Comparison of ENCODE assay signal across 8 cellular contexts in genomic region chr14:73026243-73026844, GRCh38. TPM values are rescaled to one million over a fixed set of nuclear protein-coding genes. Genes with fewer than 3 reads are reported as not detected.
DNase-seq lines count a peak whose midpoint lies in the region; ATAC-seq lines count a peak whose summit lies in the region.

No MANE protein-coding gene starts in this region.

- H3K27me3 Mint-ChIP-seq in activated naive CD8-positive, alpha-beta T cell treated with anti-CD3 and anti-CD28 coated beads for 36 hours = no peaks in the 10 kb centered on the region

- no peaks in the 10 kb centered on the region for H3K9me3 ChIP-seq in iPS-20b (ENCODE audit: insufficient read depth, low read depth, low read length)
- no peaks in the 10 kb centered on the region for H3K9me3 ChIP-seq in stomach smooth muscle (ENCODE audit: control insufficient read depth in 2 of 2, low read length in 2 of 2)

- DNase-seq in NCI-H2227 (lab: John Stamatoyannopoulos, UW; ENCODE audit: unreplicated experiment) (peak; percentile 32), NCI-H2227 treated with DMSO at 0.1 percent for 48 hours (lab: John Stamatoyannopoulos, UW) (no peak), SK-N-DZ (ENCODE audit: low spot score) (no peak), GM19240 (ENCODE audit: insufficient read length, low spot score) (no peak)
- no peak for DNase-seq in activated naive CD8-positive, alpha-beta T cell treated with anti-CD3 and anti-CD28 coated beads for 36 hours

- H3K4me3 ChIP-seq in iPS-20b (ENCODE audit: low read length) (peak overlapping the region; percentile 69), stomach smooth muscle (ENCODE audit: low read length in 2 of 2) (peak overlapping the region; percentile 65 to 85)

- H3K27ac ChIP-seq in iPS-20b (ENCODE audit: low read length) (no peak overlapping the region), stomach smooth muscle (ENCODE audit: low read length) (peak overlapping the region; percentile 73)

- no peak for ATAC-seq in GM21737 (IDR thresholded peaks at IDR 0.05; ENCODE audit: unreplicated experiment)

- H3K27me3 ChIP-seq in iPS-20b (ENCODE audit: insufficient read depth, low read length) = no peaks in the 10 kb centered on the region
- no peaks in the 10 kb centered on the region for H3K27me3 ChIP-seq in stomach smooth muscle (ENCODE audit: control insufficient read depth in 1 of 2, insufficient read depth in 2 of 2, low read length in 2 of 2)

- peak overlapping the region; percentile 63; the same call in 1 of the 2 replicates for H3K9ac ChIP-seq in iPS-20b (ENCODE audit: low read depth, low read length)
- peak overlapping the region; percentile 71 to 73 for H3K9ac ChIP-seq in stomach smooth muscle (ENCODE audit: low read length in 2 of 2)

- H3K36me3 Mint-ChIP-seq in activated naive CD8-positive, alpha-beta T cell treated with anti-CD3 and anti-CD28 coated beads for 36 hours = peaks cover 16% of the 10 kb centered on the region

- H3K4me1 Mint-ChIP-seq in activated naive CD8-positive, alpha-beta T cell treated with anti-CD3 and anti-CD28 coated beads for 36 hours = peaks cover 28% of the 10 kb centered on the region

- peaks cover 24% of the 10 kb centered on the region for H3K36me3 ChIP-seq in iPS-20b (ENCODE audit: insufficient read depth, low read depth, low read length)
- peaks cover 11 to 14% of the 10 kb centered on the region in 2 donors for H3K36me3 ChIP-seq in stomach smooth muscle (ENCODE audit: control insufficient read depth in 2 of 2, insufficient read depth in 2 of 2, low read length in 2 of 2)

- H3K9me3 Mint-ChIP-seq in activated naive CD8-positive, alpha-beta T cell treated with anti-CD3 and anti-CD28 coated beads for 36 hours = peaks cover 2% of the 10 kb centered on the region

- 0 out of 2 replicates have a peak, but pooled peaks cover 3% of the 10 kb centered on the region for H3K4me1 ChIP-seq in iPS-20b (ENCODE audit: insufficient read depth, low read length)
- H3K4me1 ChIP-seq in stomach smooth muscle (ENCODE audit: control insufficient read depth, insufficient read depth, low read length) = peaks cover 9% of the 10 kb centered on the region

- H3K4me3 Mint-ChIP-seq in activated naive CD8-positive, alpha-beta T cell treated with anti-CD3 and anti-CD28 coated beads for 36 hours = peak overlapping the region; percentile 96

- peak overlapping the region; percentile 71 for H3K27ac Mint-ChIP-seq in activated naive CD8-positive, alpha-beta T cell treated with anti-CD3 and anti-CD28 coated beads for 36 hours

RNA-seq across cellular contexts. Expression of gene ZFYVE1, which starts 0.6 kb away (rescaled TPM):
- total RNA-seq in activated naive CD8-positive, alpha-beta T cell treated with anti-CD3 and anti-CD28 coated beads for 36 hours = 1 to 10 TPM; 7.6 to 7.9 TPM
- polyA plus RNA-seq in SK-N-DZ (2014; cell fraction: cytosol; rRNA removed) = 4.2 and 5.0 TPM in 2 replicates
- 2.8 and 3.7 TPM in 2 replicates for polyA plus RNA-seq in SK-N-DZ (2014; cell fraction: nucleus; rRNA removed)

RNA-seq across cellular contexts. Expression of gene RBM25, which starts 32.0 kb away (rescaled TPM):
- total RNA-seq in activated naive CD8-positive, alpha-beta T cell treated with anti-CD3 and anti-CD28 coated beads for 36 hours = 100 to 1,000 TPM; 102 to 108 TPM
- 24.1 and 30.3 TPM in 2 replicates for polyA plus RNA-seq in SK-N-DZ (2014; cell fraction: cytosol; rRNA removed)
- polyA plus RNA-seq in SK-N-DZ (2014; cell fraction: nucleus; rRNA removed) = 192 and 316 TPM in 2 replicates
